9 cellular contexts compared by ENCODE assay signal in genomic region chr9:127771570-127772189, GRCh38. TPM values are rescaled to one million over a fixed set of nuclear protein-coding genes. Genes with fewer than 3 reads are reported as not detected.
DNase-seq lines count a peak whose midpoint lies in the region; ATAC-seq, FAIRE-seq and TF ChIP-seq lines count a peak whose summit lies in the region.
"Had no signal": no experiment of that assay in that cellular context is flagged by ENCODE, and none has a peak within 500 bp of the region (broad histone marks: within the 10 kb centered on the region; RNA-seq: fewer than 3 reads in every experiment).

No MANE protein-coding gene starts in this region.

- H3K9ac ChIP-seq in K562 (ENCODE audit: insufficient read depth in 1 of 2, low read depth in 2 of 2, low read length in 2 of 2), result peak overlapping the region; percentile 19 to 33; a peak in 2 of 4 replicates

- peak overlapping the region; percentile 44 for H3K27ac ChIP-seq in left ventricle myocardium inferior (replicated peaks)
- H3K27ac ChIP-seq in K562 (ENCODE audit: extremely low read depth, low read depth, low read length), result no peak overlapping the region
- peak overlapping the region; percentile 65 to 68 for H3K27ac ChIP-seq in uterus

- DNase-seq in left ventricle myocardium inferior (no peak), Right ventricle myocardium superior (no peak), K562 (ENCODE audit: extremely low read depth in 1 of 4, low spot score in 3 of 4) (peak in 1 of 4 experiments; percentile 14), mucosa of descending colon (no peak), uterus (no peak), posterior cingulate gyrus (no peak), AG08396 (ENCODE audit: low spot score) (no peak), KBM-7 (no peak)

- H3K4me2 ChIP-seq in K562 (ENCODE audit: insufficient read depth, low read length), result peak overlapping the region; percentile 79

- no peaks in the 10 kb centered on the region for H4K20me1 ChIP-seq in K562 (replicated peaks; ENCODE audit: control insufficient read depth, insufficient read depth, low read length)

- 1% methylated on average over 9 of the region's 19 CpGs for WGBS in K562 (ENCODE audit: insufficient coverage, low coverage, missing lambda C conversion rate)

- no peaks in the 10 kb centered on the region for H3K27me3 ChIP-seq in left ventricle myocardium inferior (ENCODE audit: low read depth)
- no peaks in the 10 kb centered on the region for H3K27me3 ChIP-seq in K562 (ENCODE audit: control insufficient read depth in 2 of 2, insufficient read depth in 2 of 2, low read length in 2 of 2)
- no peaks in the 10 kb centered on the region for H3K27me3 ChIP-seq in uterus

- no peaks in the 10 kb centered on the region for H3K9me1 ChIP-seq in K562 (ENCODE audit: control insufficient read depth, insufficient read depth, low read length)

- POLR2A ChIA-PET in K562 (lab: Yijun Ruan, JAX), result interaction anchor here (0.7 to 2.1 kb wide), 12 partner anchors 9 to 144 kb away, joined by 3 to 8 read pairs (median 4); partner anchors contain the start of gene CDK9

- ATAC-seq in Right ventricle myocardium superior (ENCODE audit: poor library complexity), result no peak
- no peak for ATAC-seq in K562
- no peak for ATAC-seq in mucosa of descending colon

- H3K4me1 ChIP-seq in left ventricle myocardium inferior, result peaks cover 50% of the 10 kb centered on the region
- H3K4me1 ChIP-seq in K562 (replicated peaks in 1 of 2; ENCODE audit: control insufficient read depth in 2 of 2, insufficient read depth in 2 of 2, low read length in 2 of 2), result peaks cover 24 to 34% of the 10 kb centered on the region in 2 experiments
- H3K4me1 ChIP-seq in mucosa of descending colon (ENCODE audit: low read depth), result peaks cover 14% of the 10 kb centered on the region
- peaks cover 0 to 10% of the 10 kb centered on the region in 2 donors for H3K4me1 ChIP-seq in uterus

- no peaks in the 10 kb centered on the region for H3K9me3 ChIP-seq in left ventricle myocardium inferior (replicated peaks)
- H3K9me3 ChIP-seq in K562 (replicated peaks; ENCODE audit: control insufficient read depth, insufficient read depth, low read depth, low read length), result no peaks in the 10 kb centered on the region
- H3K9me3 ChIP-seq in mucosa of descending colon, result no peaks in the 10 kb centered on the region
- no peaks in the 10 kb centered on the region for H3K9me3 ChIP-seq in uterus

- no peaks in the 10 kb centered on the region for H3K36me3 ChIP-seq in left ventricle myocardium inferior
- H3K36me3 ChIP-seq in K562 (ENCODE audit: control insufficient read depth, insufficient read depth, low read length), result no peaks in the 10 kb centered on the region
- no peaks in the 10 kb centered on the region for H3K36me3 ChIP-seq in mucosa of descending colon (ENCODE audit: low read depth)
- no peaks in the 10 kb centered on the region for H3K36me3 ChIP-seq in uterus

- no TSS peak for BruUV-seq in K562 (replicated peaks; lab: Mats Ljungman, UMichigan)

- TF ChIP-seq CTCF in left ventricle myocardium inferior (IDR thresholded peaks at IDR 0.05; ENCODE audit: borderline replicate concordance) (no peak), K562 (IDR thresholded peaks at IDR 0.05 in 2 of 3, conservative IDR thresholded peaks at IDR 0.05 in 1 of 3; ENCODE audit: insufficient read depth in 2 of 3, low read depth in 1 of 3, low read length in 3 of 3) (no peak; a peak in 1 of 6 replicates), mucosa of descending colon (IDR thresholded peaks at IDR 0.05) (no peak), uterus (IDR thresholded peaks at IDR 0.05) (no peak)

- no peak for TF ChIP-seq POLR2A in K562 (conservative IDR thresholded peaks at IDR 0.05)
- no peak for TF ChIP-seq POLR2A in uterus (IDR thresholded peaks at IDR 0.05)

- TF ChIP-seq RAD21 in K562 (CRISPR knock-in tag; conservative IDR thresholded peaks at IDR 0.05 in 1 of 2, IDR thresholded peaks at IDR 0.05 in 1 of 2), result no peak

- in situ Hi-C loops in K562 (cut with MboI), result loop anchor here (25.0 kb wide), 1 partner anchor 591 kb away; the partner anchor contains the start of gene URM1
- in situ Hi-C loops in KBM-7 (cut with MboI; ENCODE audit: low pct_unique_long_range_greater_than_20kb, low sequenced_read_pairs), result no loop called here

- CTCF ChIA-PET in K562 (lab: Yijun Ruan, JAX; ENCODE audit: low intra/inter-chr PET ratio), result no interaction called here

- H3K79me2 ChIP-seq in K562 (ENCODE audit: control insufficient read depth, insufficient read depth, low read length), result no peaks in the 10 kb centered on the region

- TF ChIP-seq EP300 in K562 (IDR thresholded peaks at IDR 0.05; ENCODE audit: low read length), result no peak

- H3K4me3 ChIP-seq in left ventricle myocardium inferior (peak overlapping the region; percentile 74), K562 (peak overlapping the region; percentile 55), mucosa of descending colon (peak overlapping the region; percentile 6), uterus (peak overlapping the region; percentile 42 to 46)

- FAIRE-seq in K562 (lab: Jason Lieb, UNC), result no peak

- H2AFZ ChIP-seq in K562 (ENCODE audit: low read depth, low read length), result peak overlapping the region; percentile 88

- intact Hi-C loops in left ventricle myocardium inferior (cut with micrococcal nuclease), result no loop called here
- intact Hi-C loops in Right ventricle myocardium superior (cut with DNase I), result no loop called here
- intact Hi-C loops in K562 (cut with micrococcal nuclease), result no loop called here
- intact Hi-C loops in mucosa of descending colon (cut with DNase I, micrococcal nuclease), result no loop called here
- intact Hi-C loops in uterus (cut with DNase I; ENCODE audit: low total_unique reads), result no loop called here
- intact Hi-C loops in posterior cingulate gyrus (cut with DNase I), result no loop called here

RNA-seq across cellular contexts. Expression of gene SH2D3C, which starts 6.8 kb away (rescaled TPM):
- total RNA-seq in left ventricle myocardium inferior, result 18.2 TPM
- total RNA-seq in Right ventricle myocardium superior, result 18.2 TPM
- 0.77 and 4.1 TPM in 2 replicates for total RNA-seq in K562 (2011; cell fraction: chromatin; rRNA removed; ENCODE audit: low replicate concordance)
- total RNA-seq in K562 (2011; cell fraction: nucleolus; rRNA removed), result 0.92 and 1.2 TPM in 2 replicates
- 0.88 and 1.3 TPM in 2 replicates for total RNA-seq in K562 (2011; cell fraction: nucleoplasm; rRNA removed)
- 0.29 and 1.2 TPM in 2 replicates for total RNA-seq in K562 (2014; rRNA removed)
- 0.11 and 0.19 TPM in 2 replicates for total RNA-seq in K562 (2014; rRNA removed; fragmentation: Illumina TruSeq; extraction: Trizol)
- 0.29 and 0.34 TPM in 2 replicates for total RNA-seq in K562 (2015; rRNA removed; fragmentation: Illumina TruSeq; extraction: Trizol)
- total RNA-seq in K562 (2021), result 0.83 and 0.89 TPM in 2 replicates
- polyA plus RNA-seq in K562 (2011; rRNA removed), result 0.22 and 1.3 TPM in 2 replicates
- 0.86 and 1.3 TPM in 2 replicates for polyA plus RNA-seq in K562 (2011; cell fraction: cytosol; rRNA removed)
- polyA plus RNA-seq in K562 (2011; cell fraction: nucleus; rRNA removed), result 1.5 TPM in 2 replicates
- polyA plus RNA-seq in K562 (2012), result 1.2 and 2.2 TPM in 2 replicates
- 0.19 and 0.29 TPM in 2 replicates for polyA plus RNA-seq in K562 (2014; fragmentation: Illumina TruSeq; extraction: Trizol)
- polyA plus RNA-seq in K562 (2014; fragmentation: Nextera tagmentation; extraction: Ambion mirVana), result under 1 TPM in 1 of 2 experiments, not detected in 1; 0.03 TPM
- 0.21 and 0.38 TPM in 2 replicates for polyA plus RNA-seq in K562 (2014; rRNA removed)
- polyA minus RNA-seq in K562 (2011; rRNA and poly(A)+ RNA removed), result 0.42 and 0.46 TPM in 2 replicates
- polyA minus RNA-seq in K562 (2011; cell fraction: cytosol; rRNA and poly(A)+ RNA removed), result 2.4 TPM in 1 of 2 replicates, not detected in the other
- polyA minus RNA-seq in K562 (2011; cell fraction: nucleus; rRNA and poly(A)+ RNA removed), result 0.94 and 1.00 TPM in 2 replicates
- total RNA-seq in mucosa of descending colon, result 1 to 10 TPM; 3.2 to 7.4 (median 4.7) TPM
- 10 to 100 TPM in 3 of 4 donors, 1 to 10 TPM in 1; 3.6 to 38.1 (median 19.8) TPM for total RNA-seq in uterus
- total RNA-seq: Daoy had no signal

RNA-seq across cellular contexts. Expression of gene CDK9, which starts 14.2 kb away (rescaled TPM):
- 46.4 TPM for total RNA-seq in left ventricle myocardium inferior
- 44.4 TPM for total RNA-seq in Right ventricle myocardium superior
- total RNA-seq in K562 (2011; cell fraction: chromatin; rRNA removed; ENCODE audit: low replicate concordance), result 56.0 and 127 TPM in 2 replicates
- total RNA-seq in K562 (2011; cell fraction: nucleolus; rRNA removed), result 76.7 and 85.9 TPM in 2 replicates
- total RNA-seq in K562 (2011; cell fraction: nucleoplasm; rRNA removed), result 52.5 and 57.5 TPM in 2 replicates
- 33.0 and 36.7 TPM in 2 replicates for total RNA-seq in K562 (2014; rRNA removed)
- total RNA-seq in K562 (2014; rRNA removed; fragmentation: Illumina TruSeq; extraction: Trizol), result 27.5 and 27.9 TPM in 2 replicates
- 28.1 and 29.8 TPM in 2 replicates for total RNA-seq in K562 (2015; rRNA removed; fragmentation: Illumina TruSeq; extraction: Trizol)
- total RNA-seq in K562 (2021), result 75.2 and 78.6 TPM in 2 replicates
- 44.6 and 51.9 TPM in 2 replicates for polyA plus RNA-seq in K562 (2011; rRNA removed)
- polyA plus RNA-seq in K562 (2011; cell fraction: cytosol; rRNA removed), result 44.4 and 58.1 TPM in 2 replicates
- polyA plus RNA-seq in K562 (2011; cell fraction: nucleus; rRNA removed), result 121 and 155 TPM in 2 replicates
- polyA plus RNA-seq in K562 (2012), result 52.1 and 60.8 TPM in 2 replicates
- 54.1 and 60.5 TPM in 2 replicates for polyA plus RNA-seq in K562 (2014; fragmentation: Illumina TruSeq; extraction: Trizol)
- polyA plus RNA-seq in K562 (2014; fragmentation: Nextera tagmentation; extraction: Ambion mirVana), result 1 to 10 TPM; 4.2 to 5.0 TPM
- polyA plus RNA-seq in K562 (2014; rRNA removed), result 34.7 and 42.6 TPM in 2 replicates
- 45.5 and 76.0 TPM in 2 replicates for polyA minus RNA-seq in K562 (2011; rRNA and poly(A)+ RNA removed)
- polyA minus RNA-seq in K562 (2011; cell fraction: cytosol; rRNA and poly(A)+ RNA removed), result 25.9 and 42.3 TPM in 2 replicates
- polyA minus RNA-seq in K562 (2011; cell fraction: nucleus; rRNA and poly(A)+ RNA removed), result 31.0 and 33.8 TPM in 2 replicates
- total RNA-seq in mucosa of descending colon, result 100 to 1,000 TPM in 1 of 3 donors, 10 to 100 TPM in 2; 67.8 to 111 (median 75.9) TPM
- 100 to 1,000 TPM in 1 of 4 donors, 10 to 100 TPM in 3; 30.0 to 175 (median 77.4) TPM for total RNA-seq in uterus

RNA-seq across cellular contexts. Expression of gene FPGS, which starts 31.0 kb away (rescaled TPM):
- total RNA-seq in left ventricle myocardium inferior (38.0 TPM), Right ventricle myocardium superior (31.5 TPM), K562 (2014; rRNA removed) (77.1 and 91.1 TPM in 2 replicates), K562 (2014; rRNA removed; fragmentation: Illumina TruSeq; extraction: Trizol) (19.7 and 32.6 TPM in 2 replicates), K562 (2015; rRNA removed; fragmentation: Illumina TruSeq; extraction: Trizol) (52.9 and 54.0 TPM in 2 replicates), K562 (2021) (85.1 and 90.2 TPM in 2 replicates), mucosa of descending colon (10 to 100 TPM; 41.0 to 46.5 (median 41.3) TPM), uterus (100 to 1,000 TPM in 1 of 4 donors, 10 to 100 TPM in 3; 11.5 to 128 (median 46.6) TPM)
- total RNA-seq in K562 (2011; cell fraction: chromatin; rRNA removed; ENCODE audit: low replicate concordance), result 82.8 and 192 TPM in 2 replicates
- 117 and 131 TPM in 2 replicates for total RNA-seq in K562 (2011; cell fraction: nucleolus; rRNA removed)
- 76.6 and 93.6 TPM in 2 replicates for total RNA-seq in K562 (2011; cell fraction: nucleoplasm; rRNA removed)
- polyA plus RNA-seq in K562 (2011; rRNA removed) (59.2 and 65.5 TPM in 2 replicates), K562 (2014; fragmentation: Illumina TruSeq; extraction: Trizol) (86.4 and 87.8 TPM in 2 replicates), K562 (2014; fragmentation: Nextera tagmentation; extraction: Ambion mirVana) (1 to 10 TPM in 1 of 2 experiments, under 1 TPM in 1; 0.84 to 2.0 TPM), K562 (2014; rRNA removed) (61.4 and 63.1 TPM in 2 replicates)
- 77.6 and 147 TPM in 2 replicates for polyA plus RNA-seq in K562 (2011; cell fraction: cytosol; rRNA removed)
- 83.8 and 119 TPM in 2 replicates for polyA plus RNA-seq in K562 (2011; cell fraction: nucleus; rRNA removed)
- polyA plus RNA-seq in K562 (2012), result 59.3 and 62.8 TPM in 2 replicates
- polyA minus RNA-seq in K562 (2011; rRNA and poly(A)+ RNA removed), result 31.3 and 52.3 TPM in 2 replicates
- polyA minus RNA-seq in K562 (2011; cell fraction: cytosol; rRNA and poly(A)+ RNA removed), result 47.3 and 50.9 TPM in 2 replicates
- polyA minus RNA-seq in K562 (2011; cell fraction: nucleus; rRNA and poly(A)+ RNA removed), result 28.5 and 31.4 TPM in 2 replicates

RNA-seq across cellular contexts. Expression of gene TOR2A, which starts 36.6 kb away (rescaled TPM):
- total RNA-seq in left ventricle myocardium inferior, result 2.3 TPM
- total RNA-seq in Right ventricle myocardium superior, result 3.3 TPM
- total RNA-seq in K562 (2011; cell fraction: chromatin; rRNA removed; ENCODE audit: low replicate concordance), result 7.9 and 25.4 TPM in 2 replicates
- 33.0 and 44.0 TPM in 2 replicates for total RNA-seq in K562 (2011; cell fraction: nucleolus; rRNA removed)
- total RNA-seq in K562 (2011; cell fraction: nucleoplasm; rRNA removed), result 22.6 and 27.5 TPM in 2 replicates
- 21.3 and 23.5 TPM in 2 replicates for total RNA-seq in K562 (2014; rRNA removed)
- 3.0 and 3.7 TPM in 2 replicates for total RNA-seq in K562 (2014; rRNA removed; fragmentation: Illumina TruSeq; extraction: Trizol)
- 11.1 and 12.0 TPM in 2 replicates for total RNA-seq in K562 (2015; rRNA removed; fragmentation: Illumina TruSeq; extraction: Trizol)
- total RNA-seq in K562 (2021), result 25.9 and 28.3 TPM in 2 replicates
- polyA plus RNA-seq in K562 (2011; rRNA removed), result 8.4 and 15.0 TPM in 2 replicates
- polyA plus RNA-seq in K562 (2011; cell fraction: cytosol; rRNA removed), result 20.5 and 35.0 TPM in 2 replicates
- polyA plus RNA-seq in K562 (2011; cell fraction: nucleus; rRNA removed), result 34.3 and 45.7 TPM in 2 replicates
- polyA plus RNA-seq in K562 (2012), result 20.6 and 50.6 TPM in 2 replicates
- polyA plus RNA-seq in K562 (2014; fragmentation: Illumina TruSeq; extraction: Trizol), result 15.7 and 22.6 TPM in 2 replicates
- 1 to 10 TPM in 1 of 2 experiments, under 1 TPM in 1; 0.80 to 1.1 TPM for polyA plus RNA-seq in K562 (2014; fragmentation: Nextera tagmentation; extraction: Ambion mirVana)
- polyA plus RNA-seq in K562 (2014; rRNA removed), result 22.5 and 27.2 TPM in 2 replicates
- 2.8 and 3.6 TPM in 2 replicates for polyA minus RNA-seq in K562 (2011; rRNA and poly(A)+ RNA removed)
- polyA minus RNA-seq in K562 (2011; cell fraction: cytosol; rRNA and poly(A)+ RNA removed), result 11.3 and 18.2 TPM in 2 replicates
- 12.5 and 19.1 TPM in 2 replicates for polyA minus RNA-seq in K562 (2011; cell fraction: nucleus; rRNA and poly(A)+ RNA removed)
- total RNA-seq in mucosa of descending colon, result 10 to 100 TPM; 19.7 to 30.2 (median 28.2) TPM
- 10 to 100 TPM in 2 of 4 donors, 1 to 10 TPM in 2; 2.0 to 73.8 (median 7.0) TPM for total RNA-seq in uterus

RNA-seq across cellular contexts. Expression of gene TTC16, which starts 55.8 kb away (rescaled TPM):
- total RNA-seq in left ventricle myocardium inferior, result 0.25 TPM
- 0.48 TPM for total RNA-seq in Right ventricle myocardium superior
- not detected in 2 replicates for total RNA-seq in K562 (2011; cell fraction: chromatin; rRNA removed; ENCODE audit: low replicate concordance)
- total RNA-seq in K562 (2011; cell fraction: nucleolus; rRNA removed), result not detected in 2 replicates
- not detected in 2 replicates for total RNA-seq in K562 (2011; cell fraction: nucleoplasm; rRNA removed)
- total RNA-seq in K562 (2014; rRNA removed), result not detected in 2 replicates
- total RNA-seq in K562 (2014; rRNA removed; fragmentation: Illumina TruSeq; extraction: Trizol), result not detected in 2 replicates
- total RNA-seq in K562 (2015; rRNA removed; fragmentation: Illumina TruSeq; extraction: Trizol), result not detected in 2 replicates
- total RNA-seq in K562 (2021), result not detected in 2 replicates
- not detected in 2 replicates for polyA plus RNA-seq in K562 (2011; rRNA removed)
- polyA plus RNA-seq in K562 (2011; cell fraction: cytosol; rRNA removed), result not detected in 2 replicates
- polyA plus RNA-seq in K562 (2011; cell fraction: nucleus; rRNA removed), result 0.03 and 0.04 TPM in 2 replicates
- not detected in 2 replicates for polyA plus RNA-seq in K562 (2012)
- not detected in 2 replicates for polyA plus RNA-seq in K562 (2014; fragmentation: Illumina TruSeq; extraction: Trizol)
- polyA plus RNA-seq in K562 (2014; fragmentation: Nextera tagmentation; extraction: Ambion mirVana), result not detected
- polyA plus RNA-seq in K562 (2014; rRNA removed), result 0.11 TPM in 1 of 2 replicates, not detected in the other
- not detected in 2 replicates for polyA minus RNA-seq in K562 (2011; rRNA and poly(A)+ RNA removed)
- polyA minus RNA-seq in K562 (2011; cell fraction: cytosol; rRNA and poly(A)+ RNA removed), result not detected in 2 replicates
- polyA minus RNA-seq in K562 (2011; cell fraction: nucleus; rRNA and poly(A)+ RNA removed), result not detected in 2 replicates
- under 1 TPM in 1 of 3 donors, not detected in 2; 0.31 TPM for total RNA-seq in mucosa of descending colon
- total RNA-seq in uterus, result 10 to 100 TPM in 1 of 4 donors, under 1 TPM in 2, not detected in 1; 0.48 to 12.6 (median 0.67) TPM

Comparison
In these comparisons a context has a peak if more than half of its experiments do, and no peak if none do; other contexts are left out.
1. H3K4me3 ChIP-seq: peak in every context shown above with its lines; median percentile 74 in left ventricle myocardium inferior; 55 in K562; 44 in uterus; 6 in mucosa of descending colon.